Comparison of ENCODE assay signal across 24 cellular contexts in genomic region chr18:39796413-39796812, GRCh38.
DNase-seq lines count a peak whose midpoint lies in the region; ATAC-seq and TF ChIP-seq lines count a peak whose summit lies in the region.
"Had no signal": no experiment of that assay in that cellular context is flagged by ENCODE, and none has a peak within 500 bp of the region (broad histone marks: within the 10 kb centered on the region; RNA-seq: fewer than 3 reads in every experiment).

No MANE protein-coding gene starts in this region.

- 94% methylated on average over 3 of the region's 3 CpGs for WGBS in mammary epithelial cell (ENCODE audit: low coverage, missing lambda C conversion rate)
- WGBS in heart right ventricle, 2 donors, result 90 to 91% methylated on average over 3 of the region's 3 CpGs

- H3K9me3 ChIP-seq in mammary epithelial cell (replicated peaks; ENCODE audit: insufficient read depth, low read length) (peaks cover 1% of the 10 kb centered on the region), heart right ventricle (peaks cover 0 to 6% (median 0%) of the 10 kb centered on the region in 11 donors)
- H3K9me3 ChIP-seq: pancreas, sigmoid colon, SJCRH30, tibial nerve had no signal

- no peaks in the 10 kb centered on the region for H3K27me3 Mint-ChIP-seq in Calu3 (ENCODE audit: unreplicated experiment)

- no peak overlapping the region for H3K4me3 ChIP-seq in mammary epithelial cell (replicated peaks in 1 of 3; ENCODE audit: insufficient read depth in 1 of 3, low read depth in 2 of 3, low read length in 3 of 3)
- no peak overlapping the region for H3K4me3 ChIP-seq in heart right ventricle
- H3K4me3 ChIP-seq: GM23248, pancreas, sigmoid colon, SJCRH30, tibial nerve had no signal

- H3K9me3 Mint-ChIP-seq in Calu3 (ENCODE audit: low read depth, unreplicated experiment), result peaks cover 2% of the 10 kb centered on the region

- peaks cover 37% of the 10 kb centered on the region for H3K4me1 Mint-ChIP-seq in Calu3 (ENCODE audit: low read depth, unreplicated experiment)
- H3K4me1 Mint-ChIP-seq: activated naive CD4-positive, alpha-beta T cell treated with anti-CD3 and anti-CD28 coated beads, Interleukin-2, amount 50 U/mL, for 24 hours; CD8-positive, alpha-beta memory T cell had no signal

- H3K4me2 ChIP-seq in mammary epithelial cell (ENCODE audit: insufficient read depth, low read depth, low read length), result peak overlapping the region; percentile 62

- dilution Hi-C loops in mammary epithelial cell (cut with HindIII; ENCODE audit: low sequenced_read_pairs), result no loop called here

- DNase-seq in Calu3 (no peak), LoVo (ENCODE audit: low spot score) (peak; percentile 28), mammary epithelial cell (peak; percentile 10), left colon (no peak), heart right ventricle (no peak), KBM-7 (no peak)
- DNase-seq: activated CD8-positive, alpha-beta memory T cell treated with anti-CD3 and anti-CD28 coated beads for 24 hours; CD8-positive, alpha-beta memory T cell; cerebellar nuclear complex; GM23248; hippocampal formation; islet precursor cell; natural killer cell; NCI-H187 treated with DMSO at 0.1 percent for 48 hours; NCI-H510A treated with DMSO at 0.1 percent for 48 hours; pancreas; sigmoid colon; SJCRH30; stimulated activated CD4-positive, alpha-beta T cell treated with anti-CD3 and anti-CD28 coated beads, Interleukin-1b, Interleukin-23, amount 100 ng/mL, for 48 hours; stimulated activated naive CD4-positive, alpha-beta T cell treated with Interleukin-2 at 50 U/mL for 16 hours had no signal

- H3K27ac ChIP-seq in mammary epithelial cell (ENCODE audit: insufficient read depth, low read depth, low read length) (no peak overlapping the region), heart right ventricle (no peak overlapping the region)
- H3K27ac ChIP-seq: GM23248, pancreas, sigmoid colon, SJCRH30, tibial nerve had no signal

- H3K9ac ChIP-seq in mammary epithelial cell (ENCODE audit: insufficient read depth, low read length), result no peak overlapping the region
- H3K9ac ChIP-seq: GM23248 had no signal

- H2AFZ ChIP-seq in mammary epithelial cell (ENCODE audit: low read depth, low read length), result peak overlapping the region; percentile 47
- H2AFZ ChIP-seq: GM23248 had no signal

- no peaks in the 10 kb centered on the region for H4K20me1 ChIP-seq in mammary epithelial cell (ENCODE audit: insufficient read depth, low read length)

- H3K36me3 Mint-ChIP-seq in Calu3 (ENCODE audit: insufficient read depth, unreplicated experiment), result peaks cover 25% of the 10 kb centered on the region
- H3K36me3 Mint-ChIP-seq: CD8-positive, alpha-beta memory T cell; natural killer cell had no signal

- in situ Hi-C loops in mammary epithelial cell (cut with MboI; ENCODE audit: low sequenced_read_pairs in 2 of 2) (no loop called here), KBM-7 (cut with MboI; ENCODE audit: low pct_unique_long_range_greater_than_20kb, low sequenced_read_pairs) (no loop called here)

- H3K27me3 ChIP-seq in mammary epithelial cell (ENCODE audit: insufficient read depth, low read length), result no peaks in the 10 kb centered on the region
- H3K27me3 ChIP-seq in heart right ventricle, result peaks cover 0 to 5% (median 0%) of the 10 kb centered on the region in 7 donors
- H3K27me3 ChIP-seq: pancreas, sigmoid colon, SJCRH30, tibial nerve had no signal

- peak; percentile 68 for ATAC-seq in left colon
- ATAC-seq in heart right ventricle, result no peak
- ATAC-seq in HG03378 (IDR thresholded peaks at IDR 0.05; ENCODE audit: unreplicated experiment), result no peak
- ATAC-seq: activated CD4-positive, CD25-positive, alpha-beta regulatory T cell treated with anti-CD3 and anti-CD28 coated beads, Interleukin-2, amount 50 U/mL, for 24 hours; natural killer cell; pancreas had no signal

- intact Hi-C loops in Calu3 (cut with micrococcal nuclease; ENCODE audit: unreplicated experiment) (loop anchor here (5.0 to 10.0 kb wide), 2 partner anchors 172 to 199 kb away; no protein-coding TSS in a partner anchor), mammary epithelial cell (cut with micrococcal nuclease) (loop anchor here (10.0 kb wide), 1 partner anchor 168 kb away; no protein-coding TSS in a partner anchor), left colon (cut with DNase I, micrococcal nuclease) (no loop called here), heart right ventricle (cut with DNase I) (no loop called here)

- BruUV-seq in Calu3 (replicated peaks; lab: Mats Ljungman, UMichigan), result no TSS peak
- BruUV-seq in mammary epithelial cell (replicated peaks; lab: Mats Ljungman, UMichigan), result no TSS peak

- H3K27ac Mint-ChIP-seq in Calu3 (ENCODE audit: unreplicated experiment), result peak overlapping the region; percentile 36
- H3K27ac Mint-ChIP-seq: activated naive CD4-positive, alpha-beta T cell treated with anti-CD3 and anti-CD28 coated beads, Interleukin-2, amount 50 U/mL, for 24 hours; CD8-positive, alpha-beta memory T cell had no signal

- peak overlapping the region; percentile 54 for H3K4me3 Mint-ChIP-seq in Calu3 (ENCODE audit: low read depth, unreplicated experiment)
- H3K4me3 Mint-ChIP-seq: activated naive CD4-positive, alpha-beta T cell treated with anti-CD3 and anti-CD28 coated beads, Interleukin-2, amount 50 U/mL, for 24 hours; CD8-positive, alpha-beta memory T cell; natural killer cell had no signal

- TF ChIP-seq CTCF in Calu3 (IDR thresholded peaks at IDR 0.05; ENCODE audit: unreplicated experiment) (no peak), mammary epithelial cell (conservative IDR thresholded peaks at IDR 0.05 in 1 of 2, IDR thresholded peaks at IDR 0.05 in 1 of 2; ENCODE audit: extremely low read depth in 1 of 2, insufficient read depth in 1 of 2, low read depth in 1 of 2, low read length in 2 of 2) (no peak), heart right ventricle (IDR thresholded peaks at IDR 0.05) (no peak)

- H3K4me1 ChIP-seq in mammary epithelial cell (ENCODE audit: insufficient read depth, low read length) (peaks cover 10% of the 10 kb centered on the region), heart right ventricle (no peaks in the 10 kb centered on the region)
- H3K4me1 ChIP-seq: pancreas, SJCRH30, tibial nerve had no signal

- H3K36me3 ChIP-seq in mammary epithelial cell (ENCODE audit: insufficient read depth, low read length), result no peaks in the 10 kb centered on the region
- H3K36me3 ChIP-seq in heart right ventricle, result no peaks in the 10 kb centered on the region
- H3K36me3 ChIP-seq: pancreas, sigmoid colon, SJCRH30, tibial nerve had no signal

- CTCF ChIA-PET in Calu3 (lab: Charles Lee) (no interaction called here), mammary epithelial cell (lab: Charles Lee; ENCODE audit: low non-redundant PET) (interaction anchor here (0.6 kb wide), 2 partner anchors 45 to 107 kb away, joined by 3 to 4 read pairs; no protein-coding TSS in a partner anchor)

- peaks cover 79% of the 10 kb centered on the region for H3K79me2 ChIP-seq in mammary epithelial cell (ENCODE audit: insufficient read depth, low read length)

Comparison
In these comparisons a context has a peak if more than half of its experiments do, and no peak if none do; other contexts are left out.
1. DNase-seq: peak in LoVo (single experiment) and mammary epithelial cell (single experiment); none in Calu3 (single experiment), left colon (0 of 2), heart right ventricle (0 of 2) and KBM-7 (single experiment).
2. intact Hi-C loops: an anchor here in Calu3 (5.0 to 10.0 kb wide) and mammary epithelial cell (10.0 kb wide); none called in left colon and heart right ventricle.